ENCODE assay signal across 11 cellular contexts in the genomic region with DNA sequence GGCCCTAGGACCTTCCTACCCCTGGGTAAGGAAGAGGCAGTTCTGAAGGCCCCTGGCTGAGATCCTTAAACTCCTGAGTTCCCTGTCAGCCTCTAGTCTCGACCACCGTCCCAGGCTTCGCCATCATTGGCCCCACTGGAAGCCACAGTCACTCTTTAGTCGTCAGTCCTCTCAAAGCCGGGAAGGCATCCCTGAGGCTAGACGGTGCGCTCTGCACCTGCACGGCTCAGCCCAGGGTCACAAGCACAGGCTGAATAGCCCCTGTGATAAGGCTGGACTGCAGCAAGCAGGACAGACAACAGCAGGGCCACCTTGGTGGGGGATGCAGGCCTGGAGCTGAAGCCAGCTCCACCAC. TPM values are rescaled to one million over a fixed set of nuclear protein-coding genes. Genes with fewer than 3 reads are reported as not detected.
A peak's percentile ranks its signal among the peaks of the same experiment; 100 is the strongest.
DNase-seq lines count a peak whose midpoint lies in the region; ATAC-seq and TF ChIP-seq lines count a peak whose summit lies in the region.
"Had no signal": no experiment of that assay in that cellular context is flagged by ENCODE, and none has a peak within 500 bp of the region (broad histone marks: within the 10 kb centered on the region; RNA-seq: fewer than 3 reads in every experiment).

No MANE protein-coding gene starts in this region.

- in situ Hi-C loops in gastrocnemius medialis (cut with MboI; ENCODE audit: low sequenced_read_pairs in 4 of 4) = loop anchor here in 1 of 4 donors (25.0 kb wide), 1 partner anchor 233 kb away; the partner anchor contains the start of gene GFAP

- no peaks in the 10 kb centered on the region for H3K36me3 ChIP-seq in CD8-positive, alpha-beta memory T cell (ENCODE audit: insufficient read depth, low read length)
- no peaks in the 10 kb centered on the region for H3K36me3 ChIP-seq in iPS-15b (ENCODE audit: control insufficient read depth, insufficient read depth, low read length)
- H3K36me3 ChIP-seq in gastrocnemius medialis = no peaks in the 10 kb centered on the region

- peaks cover 29% of the 10 kb centered on the region for H3K4me1 ChIP-seq in CD8-positive, alpha-beta memory T cell (ENCODE audit: insufficient read depth, low read length)
- peaks cover 3% of the 10 kb centered on the region for H3K4me1 ChIP-seq in iPS-15b (ENCODE audit: control insufficient read depth, insufficient read depth, low read length)
- peaks cover 16 to 24% of the 10 kb centered on the region in 2 donors for H3K4me1 ChIP-seq in gastrocnemius medialis

- peaks cover 47 to 66% (median 53%) of the 10 kb centered on the region in 3 donors for H3K4me1 Mint-ChIP-seq in CD8-positive, alpha-beta memory T cell
- peaks cover 11% of the 10 kb centered on the region for H3K4me1 Mint-ChIP-seq in activated T-helper 1 cell treated with anti-CD3 and anti-CD28 coated beads, Interleukin-12 subunit alpha, Interleukin-12 subunit beta, Interleukin-2, Interleukin-4 antibody, amounts not matched to agents 30 ng/mL and 10 ng/mL and 1 ng/mL, durations not matched to agents 14 hours and 24 hours and 36 hours (ENCODE audit: low read depth)

- DNase-seq in CD8-positive, alpha-beta memory T cell = no peak
- DNase-seq in activated T-helper 1 cell treated with anti-CD3 and anti-CD28 coated beads, Interleukin-12 subunit alpha, Interleukin-12 subunit beta, Interleukin-2, Interleukin-4 antibody, amounts not matched to agents 30 ng/mL and 10 ng/mL and 1 ng/mL, durations not matched to agents 14 hours and 24 hours and 36 hours (ENCODE audit: low spot score) = no peak
- DNase-seq in gastrocnemius medialis (no peak), kidney tubule cell (ENCODE audit: low spot score) (no peak)
- DNase-seq: amniotic stem cell, GDM1, NCI-H2081 had no signal

- H3K4me3 ChIP-seq in CD8-positive, alpha-beta memory T cell (ENCODE audit: low read length) = peak overlapping the region; percentile 28
- H3K4me3 ChIP-seq in iPS-15b (ENCODE audit: low read depth, low read length) (peak overlapping the region; percentile 58), gastrocnemius medialis (peak overlapping the region; percentile 61 to 78 (median 64))

- no peak for TF ChIP-seq CTCF in gastrocnemius medialis (IDR thresholded peaks at IDR 0.05 in 4 of 5, conservative IDR thresholded peaks at IDR 0.05 in 1 of 5)

- TF ChIP-seq POLR2A in gastrocnemius medialis (IDR thresholded peaks at IDR 0.05) = no peak

- POLR2A ChIA-PET in CD8-positive, alpha-beta memory T cell (lab: Charles Lee) = interaction anchor here (1.0 to 8.5 kb wide), 3 partner anchors 12 to 83 kb away, joined by 3 to 327 read pairs (median 3); partner anchors contain the start of gene HEXIM2

- intact Hi-C loops in activated T-helper 1 cell treated with anti-CD3 and anti-CD28 coated beads, Interleukin-12 subunit alpha, Interleukin-12 subunit beta, Interleukin-2, Interleukin-4 antibody, amounts not matched to agents 30 ng/mL and 10 ng/mL and 1 ng/mL, durations not matched to agents 14 hours and 24 hours and 36 hours (cut with micrococcal nuclease) = no loop called here
- intact Hi-C loops in gastrocnemius medialis (cut with DNase I; ENCODE audit: low total_unique reads) = loop anchor here (5.0 kb wide), 1 partner anchor 1047 kb away; the partner anchor contains the start of gene KANSL1

- H3K9me3 Mint-ChIP-seq in CD8-positive, alpha-beta memory T cell = peaks cover 0 to 3% (median 0%) of the 10 kb centered on the region in 5 donors
- no peaks in the 10 kb centered on the region for H3K9me3 Mint-ChIP-seq in activated T-helper 1 cell treated with anti-CD3 and anti-CD28 coated beads, Interleukin-12 subunit alpha, Interleukin-12 subunit beta, Interleukin-2, Interleukin-4 antibody, amounts not matched to agents 30 ng/mL and 10 ng/mL and 1 ng/mL, durations not matched to agents 14 hours and 24 hours and 36 hours

- H3K4me3 Mint-ChIP-seq in CD8-positive, alpha-beta memory T cell = peak overlapping the region; percentile 25 to 73 (median 40)
- peak overlapping the region; percentile 19 for H3K4me3 Mint-ChIP-seq in activated T-helper 1 cell treated with anti-CD3 and anti-CD28 coated beads, Interleukin-12 subunit alpha, Interleukin-12 subunit beta, Interleukin-2, Interleukin-4 antibody, amounts not matched to agents 30 ng/mL and 10 ng/mL and 1 ng/mL, durations not matched to agents 14 hours and 24 hours and 36 hours

- ATAC-seq in gastrocnemius medialis (no peak), GM21367 (IDR thresholded peaks at IDR 0.05; ENCODE audit: unreplicated experiment) (no peak), GM21515 (IDR thresholded peaks at IDR 0.05; ENCODE audit: unreplicated experiment) (no peak), HG02571 (IDR thresholded peaks at IDR 0.05; ENCODE audit: unreplicated experiment) (no peak)

- H3K27me3 Mint-ChIP-seq in CD8-positive, alpha-beta memory T cell = peaks cover 0 to 11% of the 10 kb centered on the region in 2 donors
- no peaks in the 10 kb centered on the region for H3K27me3 Mint-ChIP-seq in activated T-helper 1 cell treated with anti-CD3 and anti-CD28 coated beads, Interleukin-12 subunit alpha, Interleukin-12 subunit beta, Interleukin-2, Interleukin-4 antibody, amounts not matched to agents 30 ng/mL and 10 ng/mL and 1 ng/mL, durations not matched to agents 14 hours and 24 hours and 36 hours (ENCODE audit: insufficient read depth)

- no peaks in the 10 kb centered on the region for H3K9me3 ChIP-seq in CD8-positive, alpha-beta memory T cell (ENCODE audit: low read length)
- no peaks in the 10 kb centered on the region for H3K9me3 ChIP-seq in iPS-15b (ENCODE audit: control insufficient read depth, insufficient read depth, low read length)
- no peaks in the 10 kb centered on the region for H3K9me3 ChIP-seq in gastrocnemius medialis

- H3K27ac ChIP-seq in CD8-positive, alpha-beta memory T cell (ENCODE audit: low read depth, low read length) = peak overlapping the region; percentile 2
- H3K27ac ChIP-seq in gastrocnemius medialis = peak overlapping the region; percentile 84 to 90 (median 89)

- peaks cover 0 to 23% (median 0%) of the 10 kb centered on the region in 3 donors for H3K36me3 Mint-ChIP-seq in CD8-positive, alpha-beta memory T cell
- peaks cover 11% of the 10 kb centered on the region for H3K36me3 Mint-ChIP-seq in activated T-helper 1 cell treated with anti-CD3 and anti-CD28 coated beads, Interleukin-12 subunit alpha, Interleukin-12 subunit beta, Interleukin-2, Interleukin-4 antibody, amounts not matched to agents 30 ng/mL and 10 ng/mL and 1 ng/mL, durations not matched to agents 14 hours and 24 hours and 36 hours (ENCODE audit: low read depth)

- CTCF ChIA-PET in CD8-positive, alpha-beta memory T cell (lab: Charles Lee) = interaction anchor here (1.7 to 13.2 kb wide), 2 partner anchors 11 to 74 kb away, joined by 4 to 315 read pairs; partner anchors contain the start of genes ACBD4 and PLCD3

- H3K27ac Mint-ChIP-seq in CD8-positive, alpha-beta memory T cell = peak overlapping the region in 3 of 8 donors; percentile 8 to 99 (median 59)
- no peak overlapping the region for H3K27ac Mint-ChIP-seq in activated T-helper 1 cell treated with anti-CD3 and anti-CD28 coated beads, Interleukin-12 subunit alpha, Interleukin-12 subunit beta, Interleukin-2, Interleukin-4 antibody, amounts not matched to agents 30 ng/mL and 10 ng/mL and 1 ng/mL, durations not matched to agents 14 hours and 24 hours and 36 hours

- no peaks in the 10 kb centered on the region for H3K27me3 ChIP-seq in CD8-positive, alpha-beta memory T cell (ENCODE audit: insufficient read depth, low read length, poor library complexity, severe bottlenecking)
- no peaks in the 10 kb centered on the region for H3K27me3 ChIP-seq in iPS-15b (ENCODE audit: control insufficient read depth, insufficient read depth, low read length)
- H3K27me3 ChIP-seq in gastrocnemius medialis = no peaks in the 10 kb centered on the region

- peak overlapping the region; percentile 60 for H3K9ac ChIP-seq in iPS-15b (ENCODE audit: low read depth, low read length)

RNA-seq across cellular contexts. Expression of gene HEXIM1, which starts 3.3 kb away (rescaled TPM):
- 10 to 100 TPM; 48.3 to 51.1 TPM for total RNA-seq in CD8-positive, alpha-beta memory T cell
- 5.6 TPM for polyA plus RNA-seq in CD8-positive, alpha-beta memory T cell
- 65.9 and 67.9 TPM in 2 replicates for total RNA-seq in activated T-helper 1 cell treated with anti-CD3 and anti-CD28 coated beads, Interleukin-12 subunit alpha, Interleukin-12 subunit beta, Interleukin-2, Interleukin-4 antibody, amounts not matched to agents 30 ng/mL and 10 ng/mL and 1 ng/mL, durations not matched to agents 14 hours and 24 hours and 36 hours
- total RNA-seq in gastrocnemius medialis = 10 to 100 TPM; 26.3 to 79.6 (median 36.9) TPM

RNA-seq across cellular contexts. Expression of gene ACBD4, which starts 9.5 kb away (rescaled TPM):
- 1 to 10 TPM; 8.8 to 9.7 TPM for total RNA-seq in CD8-positive, alpha-beta memory T cell
- polyA plus RNA-seq in CD8-positive, alpha-beta memory T cell = 15.0 TPM
- 11.3 and 12.5 TPM in 2 replicates for total RNA-seq in activated T-helper 1 cell treated with anti-CD3 and anti-CD28 coated beads, Interleukin-12 subunit alpha, Interleukin-12 subunit beta, Interleukin-2, Interleukin-4 antibody, amounts not matched to agents 30 ng/mL and 10 ng/mL and 1 ng/mL, durations not matched to agents 14 hours and 24 hours and 36 hours
- 1 to 10 TPM; 2.2 to 3.2 (median 2.5) TPM for total RNA-seq in gastrocnemius medialis

RNA-seq across cellular contexts. Expression of gene PLCD3, which starts 12.7 kb away (rescaled TPM):
- 1 to 10 TPM; 5.5 to 7.2 TPM for total RNA-seq in CD8-positive, alpha-beta memory T cell
- 1.1 TPM for polyA plus RNA-seq in CD8-positive, alpha-beta memory T cell
- total RNA-seq in activated T-helper 1 cell treated with anti-CD3 and anti-CD28 coated beads, Interleukin-12 subunit alpha, Interleukin-12 subunit beta, Interleukin-2, Interleukin-4 antibody, amounts not matched to agents 30 ng/mL and 10 ng/mL and 1 ng/mL, durations not matched to agents 14 hours and 24 hours and 36 hours = 2.4 and 4.3 TPM in 2 replicates
- 100 to 1,000 TPM in 1 of 4 donors, 10 to 100 TPM in 3; 38.6 to 186 (median 75.1) TPM for total RNA-seq in gastrocnemius medialis

RNA-seq across cellular contexts. Expression of gene HEXIM2, which starts 16.7 kb away (rescaled TPM):
- 1 to 10 TPM; 7.7 to 9.3 TPM for total RNA-seq in CD8-positive, alpha-beta memory T cell
- 4.0 TPM for polyA plus RNA-seq in CD8-positive, alpha-beta memory T cell
- total RNA-seq in activated T-helper 1 cell treated with anti-CD3 and anti-CD28 coated beads, Interleukin-12 subunit alpha, Interleukin-12 subunit beta, Interleukin-2, Interleukin-4 antibody, amounts not matched to agents 30 ng/mL and 10 ng/mL and 1 ng/mL, durations not matched to agents 14 hours and 24 hours and 36 hours = 6.7 and 7.1 TPM in 2 replicates
- 10 to 100 TPM; 31.4 to 70.8 (median 64.9) TPM for total RNA-seq in gastrocnemius medialis
